In genomic region chr3:26753109-26753508, GRCh38 we compare ENCODE assay signal across 19 cellular contexts.
"Had no signal": no experiment of that assay in that cellular context is flagged by ENCODE, and none has a peak within 500 bp of the region (broad histone marks: within the 10 kb centered on the region; RNA-seq: fewer than 3 reads in every experiment).

No MANE protein-coding gene starts in this region.

- H3K36me3 ChIP-seq: MG63, SJSA1 had no signal

- H3K27me3 ChIP-seq: MG63, SJSA1 had no signal

- ATAC-seq: HepG2 had no signal

- H3K27ac ChIP-seq: RWPE1, SJSA1, SK-N-MC had no signal

- DNase-seq: IMR-90, Karpas-422, KG1, MG63, NCI-H1092 treated with DMSO at 0.1 percent for 48 hours, NCI-H1436, NCI-H187, NCI-H2029, NCI-H2081 treated with DMSO at 0.1 percent for 48 hours, NCI-H2171 treated with DMSO at 0.1 percent for 48 hours, NCI-H345, NCI-H446 treated with DMSO at 0.1 percent for 48 hours, NCI-H510A treated with DMSO at 0.1 percent for 48 hours, NCI-H526, SIG-M5 had no signal

- H3K9me3 ChIP-seq: MG63, SJSA1 had no signal

- H3K4me3 ChIP-seq: MG63, SJSA1, SK-N-MC had no signal

- H3K4me1 ChIP-seq: SJSA1 had no signal
